21 cellular contexts compared by ENCODE assay signal in the genomic region with DNA sequence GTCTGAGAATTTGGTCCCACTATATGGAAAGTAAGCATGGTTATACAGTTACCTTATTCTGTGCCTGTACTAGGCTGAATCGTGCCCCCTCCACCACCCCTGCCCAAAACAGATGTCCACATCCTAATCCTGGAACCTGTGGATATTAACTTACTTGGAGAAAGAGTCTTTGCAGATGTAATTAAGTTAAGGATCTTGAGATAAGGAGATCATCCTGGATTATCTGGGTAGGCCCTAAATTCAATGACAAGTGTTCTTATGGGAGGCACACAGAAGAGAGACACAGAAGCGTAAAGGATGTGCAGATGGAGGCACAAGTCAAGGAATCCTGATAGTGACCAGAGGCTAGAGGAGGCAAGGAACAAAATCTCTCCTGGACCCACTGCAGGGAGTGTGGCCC.
"Had no signal": no experiment of that assay in that cellular context is flagged by ENCODE, and none has a peak within 500 bp of the region (broad histone marks: within the 10 kb centered on the region; RNA-seq: fewer than 3 reads in every experiment).

No MANE protein-coding gene starts in this region.

- H3K9me3 ChIP-seq: lower lobe of right lung, ovary, suprapubic skin, thyroid gland, upper lobe of left lung, uterus had no signal

- H3K27ac ChIP-seq: hepatocyte, left ventricle myocardium inferior, lower lobe of right lung, neural progenitor cell, ovary, right atrium auricular region, suprapubic skin, thyroid gland, upper lobe of left lung, uterus had no signal

- H3K27ac Mint-ChIP-seq: memory B cell; mesothelial cell of epicardium; natural killer cell treated with Interleukin-12 subunit alpha and Interleukin-12 subunit beta and Interleukin-15 and Interleukin-18, amount 100 ng/mL, for 72 hours; neural progenitor cell had no signal

- H3K4me3 ChIP-seq: hepatocyte, left ventricle myocardium inferior, lower lobe of right lung, neural progenitor cell, ovary, right atrium auricular region, suprapubic skin, thyroid gland, upper lobe of left lung, uterus had no signal

- H3K27me3 ChIP-seq: hepatocyte, neural progenitor cell, ovary, right atrium auricular region, suprapubic skin, thyroid gland, upper lobe of left lung, uterus had no signal

- H3K4me2 ChIP-seq: hepatocyte, neural progenitor cell had no signal

- H2AFZ ChIP-seq: hepatocyte, neural progenitor cell had no signal

- H3K27me3 Mint-ChIP-seq: memory B cell; natural killer cell treated with Interleukin-12 subunit alpha and Interleukin-12 subunit beta and Interleukin-15 and Interleukin-18, amount 100 ng/mL, for 72 hours had no signal

- H3K36me3 ChIP-seq: left ventricle myocardium inferior, lower lobe of right lung, neural progenitor cell, ovary, right atrium auricular region, suprapubic skin, thyroid gland, upper lobe of left lung, uterus had no signal

- H3K4me1 Mint-ChIP-seq: memory B cell, neural progenitor cell had no signal

- H3K4me3 Mint-ChIP-seq: memory B cell; mesothelial cell of epicardium; natural killer cell treated with Interleukin-12 subunit alpha and Interleukin-12 subunit beta and Interleukin-15 and Interleukin-18, amount 100 ng/mL, for 72 hours; neural progenitor cell had no signal

- H3K9me3 Mint-ChIP-seq: natural killer cell treated with Interleukin-12 subunit alpha and Interleukin-12 subunit beta and Interleukin-15 and Interleukin-18, amount 100 ng/mL, for 72 hours; neural progenitor cell had no signal

- H3K36me3 Mint-ChIP-seq: natural killer cell treated with Interleukin-12 subunit alpha and Interleukin-12 subunit beta and Interleukin-15 and Interleukin-18, amount 100 ng/mL, for 72 hours; neural progenitor cell had no signal

- DNase-seq: effector memory CD4-positive, alpha-beta T cell; kidney; left cardiac atrium; left ventricle myocardium inferior; lower lobe of right lung; nucleus accumbens; ovary; small intestine; stimulated activated CD4-positive, alpha-beta T cell treated with anti-CD3 and anti-CD28 coated beads, Interleukin-12 subunit alpha, Interleukin-12 subunit beta, amount 100 ng/mL, for 4 hours; stimulated activated naive CD8-positive, alpha-beta T cell treated with anti-CD3 and anti-CD28 coated beads, Interleukin-15, Interleukin-2, amounts not matched to agents 100 U/mL and 50 U/mL, for 24 hours; thyroid gland; upper lobe of left lung; uterus had no signal

- ATAC-seq: esophagus mucosa; left cardiac atrium; lower lobe of right lung; natural killer cell treated with Interleukin-12 subunit alpha and Interleukin-12 subunit beta and Interleukin-15 and Interleukin-18, amount 100 ng/mL, for 72 hours; stimulated activated naive CD8-positive, alpha-beta T cell treated with anti-CD3 and anti-CD28 coated beads, Interleukin-15, Interleukin-2, amounts not matched to agents 100 U/mL and 50 U/mL, for 24 hours had no signal

- H3K79me2 ChIP-seq: hepatocyte had no signal

- H3K4me1 ChIP-seq: lower lobe of right lung, neural progenitor cell, right atrium auricular region, suprapubic skin, thyroid gland, uterus had no signal

- H3K9ac ChIP-seq: neural progenitor cell had no signal
